In the genomic region with DNA sequence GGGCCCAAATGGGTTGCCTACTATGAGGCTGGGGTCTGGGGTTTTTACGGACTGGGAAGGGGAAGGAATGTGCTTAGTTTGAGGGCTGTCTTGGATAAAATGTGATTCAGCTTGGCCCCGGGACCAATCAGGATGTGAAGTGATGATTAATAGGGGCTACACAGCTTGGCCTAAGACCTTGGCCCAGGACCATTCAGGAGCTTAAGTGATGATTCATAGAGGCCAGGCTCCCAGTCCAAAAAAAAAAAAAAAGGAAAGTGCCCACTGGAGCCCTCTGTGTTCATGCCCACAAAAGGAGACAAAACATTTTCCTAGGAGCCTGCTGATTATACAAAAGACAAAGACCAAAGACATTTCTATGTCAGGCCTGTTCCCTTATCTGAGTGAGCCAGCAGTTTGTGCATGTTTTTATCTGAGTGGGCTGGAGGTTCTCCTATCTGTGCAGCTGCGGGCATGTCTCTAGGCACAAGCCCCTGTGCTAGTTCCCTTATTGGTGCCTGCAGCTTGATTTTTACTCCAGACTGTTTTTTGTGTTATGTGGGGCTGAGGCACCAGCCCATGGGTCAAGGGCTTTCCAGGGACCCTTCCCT, we compare ENCODE assay signal across 19 cellular contexts.
DNase-seq lines count a peak whose midpoint lies in the region; ATAC-seq, FAIRE-seq and TF ChIP-seq lines count a peak whose summit lies in the region.
"Had no signal": no experiment of that assay in that cellular context is flagged by ENCODE, and none has a peak within 500 bp of the region (broad histone marks: within the 10 kb centered on the region; RNA-seq: fewer than 3 reads in every experiment).

No MANE protein-coding gene starts in this region.

- H2AFZ ChIP-seq in osteoblast (ENCODE audit: low read length), result peak overlapping the region; percentile 25

- H3K79me2 ChIP-seq in osteoblast (ENCODE audit: insufficient read depth, low read length), result no peaks in the 10 kb centered on the region

- no peak overlapping the region for H3K4me3 ChIP-seq in RWPE2 (ENCODE audit: severe bottlenecking)
- no peak overlapping the region for H3K4me3 ChIP-seq in esophagus squamous epithelium
- H3K4me3 ChIP-seq in osteoblast (ENCODE audit: insufficient read depth, low read length), result no peak overlapping the region
- H3K4me3 ChIP-seq: BLaER1, dorsolateral prefrontal cortex had no signal

- WGBS in esophagus squamous epithelium, 2 donors, result 25 to 39% methylated on average over 3 of the region's 3 CpGs

- no peak for FAIRE-seq in HTR-8/SVneo (lab: Jason Lieb, UNC)
- FAIRE-seq: GM19239, TTC549 had no signal

- H3K27me3 ChIP-seq in RWPE2 (ENCODE audit: insufficient read depth, poor library complexity, severe bottlenecking) (no peaks in the 10 kb centered on the region), esophagus squamous epithelium (no peaks in the 10 kb centered on the region), osteoblast (ENCODE audit: insufficient read depth, low read length) (no peaks in the 10 kb centered on the region)
- H3K27me3 ChIP-seq: BLaER1, dorsolateral prefrontal cortex, neutrophil had no signal

- DNase-seq in EL (peak; percentile 94), RWPE2 (ENCODE audit: low spot score) (no peak), esophagus squamous epithelium (lab: John Stamatoyannopoulos, UW) (no peak), osteoblast (ENCODE audit: insufficient read length, low spot score, missing footprints) (peak; percentile 39), HTR-8/SVneo (ENCODE audit: insufficient read length, low spot score) (no peak), NCI-H2171 treated with DMSO at 0.1 percent for 48 hours (lab: John Stamatoyannopoulos, UW) (no peak), HK-2 (ENCODE audit: unreplicated experiment) (no peak)
- DNase-seq: activated naive CD8-positive, alpha-beta T cell treated with anti-CD3 and anti-CD28 coated beads for 36 hours; DMS79 treated with DMSO at 0.1 percent for 48 hours; dorsolateral prefrontal cortex; glutamatergic neuron; left ventricle myocardium superior; NCI-H1092 treated with DMSO at 0.1 percent for 48 hours; NCI-H524 had no signal

- TF ChIP-seq CTCF in RWPE2 (IDR thresholded peaks at IDR 0.05; ENCODE audit: poor library complexity, severe bottlenecking), result no peak
- no peak for TF ChIP-seq CTCF in esophagus squamous epithelium (IDR thresholded peaks at IDR 0.05)
- no peak for TF ChIP-seq CTCF in osteoblast (IDR thresholded peaks at IDR 0.05; ENCODE audit: extremely low read depth, low read depth, low read length)

- peak; percentile 43; the same call in 1 of the 3 replicates for ATAC-seq in RWPE2 (ENCODE audit: low read depth)
- no peak for ATAC-seq in HG02623 (IDR thresholded peaks at IDR 0.05; ENCODE audit: unreplicated experiment)
- ATAC-seq: left ventricle myocardium superior had no signal

- peaks cover 13% of the 10 kb centered on the region for H3K4me1 ChIP-seq in RWPE2 (ENCODE audit: insufficient read depth, poor library complexity, severe bottlenecking)
- no peaks in the 10 kb centered on the region for H3K4me1 ChIP-seq in esophagus squamous epithelium
- H3K4me1 ChIP-seq in osteoblast (ENCODE audit: insufficient read depth, low read length), result peaks cover 43% of the 10 kb centered on the region
- H3K4me1 ChIP-seq: BLaER1 had no signal

- TF ChIP-seq POLR2A in esophagus squamous epithelium (IDR thresholded peaks at IDR 0.05), result no peak

- intact Hi-C loops in esophagus squamous epithelium (cut with DNase I), result no loop called here

- H3K36me3 ChIP-seq in RWPE2 (ENCODE audit: low read depth), result no peaks in the 10 kb centered on the region
- no peaks in the 10 kb centered on the region for H3K36me3 ChIP-seq in esophagus squamous epithelium
- H3K36me3 ChIP-seq in osteoblast (ENCODE audit: insufficient read depth, low read length), result no peaks in the 10 kb centered on the region
- H3K36me3 ChIP-seq: BLaER1, neutrophil had no signal

- H3K27ac ChIP-seq in RWPE2 (ENCODE audit: poor library complexity, severe bottlenecking), result peak overlapping the region; percentile 6
- H3K27ac ChIP-seq in esophagus squamous epithelium, result peak overlapping the region in 3 of 4 donors; percentile 11 to 64 (median 58)
- H3K27ac ChIP-seq in osteoblast (ENCODE audit: low read depth, low read length), result peak overlapping the region; percentile 74
- H3K27ac ChIP-seq: BLaER1, dorsolateral prefrontal cortex, neutrophil had no signal

- no peaks in the 10 kb centered on the region for H4K20me1 ChIP-seq in osteoblast (ENCODE audit: insufficient read depth, low read length)
- H4K20me1 ChIP-seq: BLaER1 had no signal

- peak overlapping the region; percentile 10 for H3K4me2 ChIP-seq in osteoblast (ENCODE audit: insufficient read depth, low read length)
- H3K4me2 ChIP-seq: BLaER1 had no signal

- H3K9me3 ChIP-seq in RWPE2 (ENCODE audit: severe bottlenecking), result no peaks in the 10 kb centered on the region
- H3K9me3 ChIP-seq in esophagus squamous epithelium, result peaks cover 0 to 4% (median 0%) of the 10 kb centered on the region in 3 donors
- no peaks in the 10 kb centered on the region for H3K9me3 ChIP-seq in osteoblast (ENCODE audit: low read depth, low read length)
- H3K9me3 ChIP-seq: neutrophil had no signal

Comparison
In these comparisons a context has a peak if more than half of its experiments do, and no peak if none do; other contexts are left out.
1. DNase-seq: peak in EL (single experiment) and osteoblast (single experiment); none in RWPE2 (single experiment), esophagus squamous epithelium (single experiment), HTR-8/SVneo (single experiment), NCI-H2171 treated with DMSO at 0.1 percent for 48 hours (single experiment) and HK-2 (single experiment).
2. H3K27ac ChIP-seq: peak in every context shown above with its lines; median percentile 74 in osteoblast; 58 in esophagus squamous epithelium; 6 in RWPE2.